ENCODE assay signal across 9 cellular contexts in genomic region chr3:42653303-42653559, GRCh38. TPM values are rescaled to one million over a fixed set of nuclear protein-coding genes. Genes with fewer than 3 reads are reported as not detected.
DNase-seq lines count a peak whose midpoint lies in the region; ATAC-seq and TF ChIP-seq lines count a peak whose summit lies in the region.
"Had no signal": no experiment of that assay in that cellular context is flagged by ENCODE, and none has a peak within 500 bp of the region (broad histone marks: within the 10 kb centered on the region; RNA-seq: fewer than 3 reads in every experiment).

No MANE protein-coding gene starts in this region.

- POLR2A ChIA-PET in HEK293T (lab: Yijun Ruan, JAX), result interaction anchor here (3.5 kb wide), 1 partner anchor 53 kb away, joined by 13 read pairs; the partner anchor contains the start of gene NKTR

- H3K36me3 ChIP-seq in brain microvascular endothelial cell (replicated peaks), result peaks cover 3% of the 10 kb centered on the region

- no peaks in the 10 kb centered on the region for H3K27me3 Mint-ChIP-seq in activated naive CD4-positive, alpha-beta T cell treated with anti-CD3 and anti-CD28 coated beads for 36 hours (ENCODE audit: low read depth)
- peaks cover 5% of the 10 kb centered on the region for H3K27me3 Mint-ChIP-seq in memory B cell
- no peaks in the 10 kb centered on the region for H3K27me3 Mint-ChIP-seq in type B pancreatic cell

- no peak overlapping the region for H3K27ac Mint-ChIP-seq in activated naive CD4-positive, alpha-beta T cell treated with anti-CD3 and anti-CD28 coated beads for 36 hours
- H3K27ac Mint-ChIP-seq in activated naive CD4-positive, alpha-beta T cell treated with anti-CD3 and anti-CD28 coated beads, Interleukin-2, amount 50 U/mL, for 72 hours, result peak overlapping the region in 1 of 2 donors; percentile 47
- H3K27ac Mint-ChIP-seq in memory B cell (no peak overlapping the region), type B pancreatic cell (peak overlapping the region; percentile 68)

- in situ Hi-C loops in brain microvascular endothelial cell (cut with HindIII; ENCODE audit: low pct_ligation_motif_present, low sequenced_read_pairs), result no loop called here

- peaks cover 4% of the 10 kb centered on the region for H3K36me3 Mint-ChIP-seq in activated naive CD4-positive, alpha-beta T cell treated with anti-CD3 and anti-CD28 coated beads for 36 hours (ENCODE audit: low read depth)
- no peaks in the 10 kb centered on the region for H3K36me3 Mint-ChIP-seq in activated naive CD4-positive, alpha-beta T cell treated with anti-CD3 and anti-CD28 coated beads, Interleukin-2, amount 50 U/mL, for 72 hours
- peaks cover 3% of the 10 kb centered on the region for H3K36me3 Mint-ChIP-seq in memory B cell
- H3K36me3 Mint-ChIP-seq in type B pancreatic cell, result peaks cover 6% of the 10 kb centered on the region

- H3K4me1 Mint-ChIP-seq in activated naive CD4-positive, alpha-beta T cell treated with anti-CD3 and anti-CD28 coated beads for 36 hours (ENCODE audit: low read depth), result peaks cover 2% of the 10 kb centered on the region
- peaks cover 21% of the 10 kb centered on the region for H3K4me1 Mint-ChIP-seq in memory B cell
- H3K4me1 Mint-ChIP-seq in type B pancreatic cell (ENCODE audit: unreplicated experiment), result peaks cover 19% of the 10 kb centered on the region

- TF ChIP-seq CTCF in brain microvascular endothelial cell (IDR thresholded peaks at IDR 0.05; ENCODE audit: low read depth, low read length, missing control alignments), result no peak
- TF ChIP-seq CTCF in type B pancreatic cell (conservative IDR thresholded peaks at IDR 0.05), result no peak

- ATAC-seq in activated naive CD4-positive, alpha-beta T cell treated with anti-CD3 and anti-CD28 coated beads, Interleukin-2, amount 50 U/mL, for 72 hours, result no peak
- ATAC-seq in memory B cell (ENCODE audit: low read depth) (no peak), HG03342 (IDR thresholded peaks at IDR 0.05; ENCODE audit: unreplicated experiment) (no peak), GM21526 (IDR thresholded peaks at IDR 0.05; ENCODE audit: low FRiP score, unreplicated experiment) (no peak)

- H3K27me3 ChIP-seq in brain microvascular endothelial cell (replicated peaks), result no peaks in the 10 kb centered on the region

- CTCF ChIA-PET in activated naive CD4-positive, alpha-beta T cell treated with anti-CD3 and anti-CD28 coated beads for 36 hours (lab: Charles Lee), result interaction anchor here (1.1 to 1.3 kb wide), 2 partner anchors 16 to 70 kb away, joined by 3 to 4 read pairs; no protein-coding TSS in a partner anchor
- CTCF ChIA-PET in HEK293T (lab: Yijun Ruan, JAX), result interaction anchor here (1.2 kb wide), 1 partner anchor 90 kb away, joined by 4 read pairs; no protein-coding TSS in a partner anchor

- H3K9me3 Mint-ChIP-seq in activated naive CD4-positive, alpha-beta T cell treated with anti-CD3 and anti-CD28 coated beads for 36 hours, result no peaks in the 10 kb centered on the region
- no peaks in the 10 kb centered on the region for H3K9me3 Mint-ChIP-seq in activated naive CD4-positive, alpha-beta T cell treated with anti-CD3 and anti-CD28 coated beads, Interleukin-2, amount 50 U/mL, for 72 hours
- H3K9me3 Mint-ChIP-seq in memory B cell (no peaks in the 10 kb centered on the region), type B pancreatic cell (no peaks in the 10 kb centered on the region)

- H3K4me3 Mint-ChIP-seq in activated naive CD4-positive, alpha-beta T cell treated with anti-CD3 and anti-CD28 coated beads for 36 hours, result peak overlapping the region; percentile 41
- H3K4me3 Mint-ChIP-seq in memory B cell (peak overlapping the region; percentile 37), type B pancreatic cell (peak overlapping the region; percentile 92)

- intact Hi-C loops in activated naive CD4-positive, alpha-beta T cell treated with anti-CD3 and anti-CD28 coated beads for 36 hours (cut with micrococcal nuclease), result no loop called here

- DNase-seq in activated naive CD4-positive, alpha-beta T cell treated with anti-CD3 and anti-CD28 coated beads for 36 hours, result no peak
- DNase-seq in activated naive CD4-positive, alpha-beta T cell treated with anti-CD3 and anti-CD28 coated beads, Interleukin-2, amount 50 U/mL, for 72 hours (ENCODE audit: low spot score in 2 of 2), result no peak
- DNase-seq in brain microvascular endothelial cell (no peak), memory B cell (ENCODE audit: low spot score in 2 of 2) (no peak), type B pancreatic cell (ENCODE audit: extremely low spot score, unreplicated experiment) (no peak), HEK293T (ENCODE audit: extremely low spot score) (no peak)
- DNase-seq: DND-41 had no signal

- H3K27ac ChIP-seq in brain microvascular endothelial cell, result peak overlapping the region; percentile 18

- peak overlapping the region; percentile 71 for H3K4me3 ChIP-seq in brain microvascular endothelial cell (ENCODE audit: low read depth, low read length)

TF ChIP-seq in HEK293T, 16 proteins besides CTCF, POLR2A, EP300 and RAD21:
- no peak for TF ChIP-seq NFRKB (IDR thresholded peaks at IDR 0.05)
- no peak for TF ChIP-seq FOXK2 (IDR thresholded peaks at IDR 0.05)
- TF ChIP-seq PKNOX1 (IDR thresholded peaks at IDR 0.05), result no peak
- TF ChIP-seq FOXA1 (IDR thresholded peaks at IDR 0.05), result no peak
- TF ChIP-seq SUZ12 (IDR thresholded peaks at IDR 0.05), result no peak
- TF ChIP-seq ELF4 (IDR thresholded peaks at IDR 0.05), result no peak
- TF ChIP-seq BHLHE40 (IDR thresholded peaks at IDR 0.05; ENCODE audit: borderline replicate concordance), result no peak
- TF ChIP-seq FOXM1 (IDR thresholded peaks at IDR 0.05; ENCODE audit: borderline replicate concordance), result no peak
- TF ChIP-seq SP1 (IDR thresholded peaks at IDR 0.05), result no peak
- TF ChIP-seq LEF1 (IDR thresholded peaks at IDR 0.05; ENCODE audit: borderline replicate concordance), result no peak
- no peak for TF ChIP-seq TARDBP (IDR thresholded peaks at IDR 0.05)
- no peak for TF ChIP-seq HDGF (IDR thresholded peaks at IDR 0.05; ENCODE audit: borderline replicate concordance)
- TF ChIP-seq ZNF384 (IDR thresholded peaks at IDR 0.05), result no peak
- no peak for TF ChIP-seq L3MBTL2 (conservative IDR thresholded peaks at IDR 0.05)
- no peak for TF ChIP-seq CTBP1 (IDR thresholded peaks at IDR 0.05; ENCODE audit: borderline replicate concordance)
- TF ChIP-seq ARNT (IDR thresholded peaks at IDR 0.05), result no peak

RNA-seq across cellular contexts. Expression of gene ZBTB47, which starts 0.3 kb away (rescaled TPM):
- total RNA-seq in activated naive CD4-positive, alpha-beta T cell treated with anti-CD3 and anti-CD28 coated beads for 36 hours, result 1 to 10 TPM in 1 of 2 experiments, under 1 TPM in 1; 0.55 to 1.0 TPM
- 1 to 10 TPM in 1 of 2 donors, under 1 TPM in 1; 0.34 to 1.8 TPM for total RNA-seq in activated naive CD4-positive, alpha-beta T cell treated with anti-CD3 and anti-CD28 coated beads, Interleukin-2, amount 50 U/mL, for 72 hours
- 8.1 and 9.0 TPM in 2 replicates for total RNA-seq in type B pancreatic cell (ENCODE audit: low replicate concordance)

RNA-seq across cellular contexts. Expression of gene KLHL40, which starts 32.1 kb away (rescaled TPM):
- not detected for total RNA-seq in activated naive CD4-positive, alpha-beta T cell treated with anti-CD3 and anti-CD28 coated beads for 36 hours
- not detected for total RNA-seq in activated naive CD4-positive, alpha-beta T cell treated with anti-CD3 and anti-CD28 coated beads, Interleukin-2, amount 50 U/mL, for 72 hours
- 0.12 TPM in 1 of 2 replicates, not detected in the other for total RNA-seq in type B pancreatic cell (ENCODE audit: low replicate concordance)

RNA-seq across cellular contexts. Expression of gene HHATL, which starts 49.4 kb away (rescaled TPM):
- total RNA-seq in activated naive CD4-positive, alpha-beta T cell treated with anti-CD3 and anti-CD28 coated beads for 36 hours, result not detected
- total RNA-seq in activated naive CD4-positive, alpha-beta T cell treated with anti-CD3 and anti-CD28 coated beads, Interleukin-2, amount 50 U/mL, for 72 hours, result not detected
- not detected in 2 replicates for total RNA-seq in type B pancreatic cell (ENCODE audit: low replicate concordance)

RNA-seq across cellular contexts. Expression of gene NKTR, which starts 52.7 kb away (rescaled TPM):
- total RNA-seq in activated naive CD4-positive, alpha-beta T cell treated with anti-CD3 and anti-CD28 coated beads for 36 hours, result 10 to 100 TPM; 62.1 to 65.9 TPM
- 100 to 1,000 TPM in 1 of 2 donors, 10 to 100 TPM in 1; 97.7 to 157 TPM for total RNA-seq in activated naive CD4-positive, alpha-beta T cell treated with anti-CD3 and anti-CD28 coated beads, Interleukin-2, amount 50 U/mL, for 72 hours
- total RNA-seq in type B pancreatic cell (ENCODE audit: low replicate concordance), result 63.0 and 97.1 TPM in 2 replicates

Comparison
In these comparisons a context has a peak if more than half of its experiments do, and no peak if none do; other contexts are left out.
1. H3K4me3 Mint-ChIP-seq: peak in every context shown above with its lines; median percentile 92 in type B pancreatic cell; 41 in activated naive CD4-positive, alpha-beta T cell treated with anti-CD3 and anti-CD28 coated beads for 36 hours; 37 in memory B cell.